ENCODE assay signal across 9 cellular contexts in genomic region chr12:74539765-74540526, GRCh38. TPM values are rescaled to one million over a fixed set of nuclear protein-coding genes. Genes with fewer than 3 reads are reported as not detected.
DNase-seq lines count a peak whose midpoint lies in the region; ATAC-seq and TF ChIP-seq lines count a peak whose summit lies in the region.
"Had no signal": no experiment of that assay in that cellular context is flagged by ENCODE, and none has a peak within 500 bp of the region (broad histone marks: within the 10 kb centered on the region; RNA-seq: fewer than 3 reads in every experiment).

No MANE protein-coding gene starts in this region.

- no peak for ATAC-seq in activated T-cell treated with anti-CD3 and anti-CD28 coated beads, Interleukin-2, amount 50 U/mL, for 4 hours
- no peak for ATAC-seq in activated CD8-positive, alpha-beta T cell treated with anti-CD3 and anti-CD28 coated beads for 36 hours
- no peak for ATAC-seq in thoracic aorta (ENCODE audit: insufficient number of reproducible peaks, low FRiP score, low read depth)

- no peaks in the 10 kb centered on the region for H3K9me3 Mint-ChIP-seq in activated T-cell treated with anti-CD3 and anti-CD28 coated beads, Interleukin-2, amount 50 U/mL, for 4 hours
- H3K9me3 Mint-ChIP-seq in activated CD8-positive, alpha-beta T cell treated with anti-CD3 and anti-CD28 coated beads for 36 hours, result no peaks in the 10 kb centered on the region

- H3K4me3 Mint-ChIP-seq in activated T-cell treated with anti-CD3 and anti-CD28 coated beads, Interleukin-2, amount 50 U/mL, for 4 hours, result peak overlapping the region; percentile 91
- H3K4me3 Mint-ChIP-seq in activated CD8-positive, alpha-beta T cell treated with anti-CD3 and anti-CD28 coated beads for 36 hours, result peak overlapping the region; percentile 93

- H3K36me3 ChIP-seq in thoracic aorta, result no peaks in the 10 kb centered on the region

- H3K27ac Mint-ChIP-seq in activated CD8-positive, alpha-beta T cell treated with anti-CD3 and anti-CD28 coated beads for 36 hours, result peak overlapping the region; percentile 98

- H3K4me1 Mint-ChIP-seq in activated T-cell treated with anti-CD3 and anti-CD28 coated beads, Interleukin-2, amount 50 U/mL, for 4 hours (ENCODE audit: low read depth), result peaks cover 62% of the 10 kb centered on the region
- peaks cover 41% of the 10 kb centered on the region for H3K4me1 Mint-ChIP-seq in activated CD8-positive, alpha-beta T cell treated with anti-CD3 and anti-CD28 coated beads for 36 hours (ENCODE audit: low read depth)

- no peak overlapping the region for H3K27ac ChIP-seq in thoracic aorta

- H3K36me3 Mint-ChIP-seq in activated T-cell treated with anti-CD3 and anti-CD28 coated beads, Interleukin-2, amount 50 U/mL, for 4 hours (ENCODE audit: insufficient read depth), result peaks cover 42% of the 10 kb centered on the region
- H3K36me3 Mint-ChIP-seq in activated CD8-positive, alpha-beta T cell treated with anti-CD3 and anti-CD28 coated beads for 36 hours (ENCODE audit: low read depth), result peaks cover 58% of the 10 kb centered on the region

- no peaks in the 10 kb centered on the region for H3K27me3 Mint-ChIP-seq in activated T-cell treated with anti-CD3 and anti-CD28 coated beads, Interleukin-2, amount 50 U/mL, for 4 hours (ENCODE audit: low read depth)
- H3K27me3 Mint-ChIP-seq in activated CD8-positive, alpha-beta T cell treated with anti-CD3 and anti-CD28 coated beads for 36 hours, result no peaks in the 10 kb centered on the region

- H3K4me3 ChIP-seq in iPS-18c (ENCODE audit: insufficient read depth, low read depth, low read length) (peak overlapping the region; percentile 40; the same call in 1 of the 2 replicates), thoracic aorta (peak overlapping the region; percentile 90)

- peaks cover 26 to 33% of the 10 kb centered on the region in 2 donors for H3K4me1 ChIP-seq in thoracic aorta (ENCODE audit: control insufficient read depth in 1 of 2, low read depth in 2 of 2)

- H3K9me3 ChIP-seq in iPS-18c (ENCODE audit: control insufficient read depth, insufficient read depth, low read length), result no peaks in the 10 kb centered on the region
- H3K9me3 ChIP-seq in thoracic aorta, result no peaks in the 10 kb centered on the region

- no peak for DNase-seq in activated T-cell treated with anti-CD3 and anti-CD28 coated beads, Interleukin-2, amount 50 U/mL, for 4 hours
- DNase-seq in activated T-cell treated with anti-CD3 and anti-CD28 coated beads for 4 hours, result no peak
- DNase-seq in activated CD8-positive, alpha-beta T cell treated with anti-CD3 and anti-CD28 coated beads for 36 hours, result no peak
- DNase-seq in thoracic aorta (ENCODE audit: low spot score), result no peak
- no peak for DNase-seq in H4 (ENCODE audit: low spot score)
- DNase-seq in NCI-H1092 treated with DMSO at 0.1 percent for 48 hours (lab: John Stamatoyannopoulos, UW), result no peak
- no peak for DNase-seq in NCI-H510A treated with DMSO at 0.1 percent for 48 hours (lab: John Stamatoyannopoulos, UW)
- DNase-seq: SW 1271 had no signal

- no peaks in the 10 kb centered on the region for H3K27me3 ChIP-seq in thoracic aorta (replicated peaks; ENCODE audit: insufficient read depth)

- POLR2A ChIA-PET in activated CD8-positive, alpha-beta T cell treated with anti-CD3 and anti-CD28 coated beads for 36 hours (lab: Charles Lee), result interaction anchor here (0.7 kb wide), 1 partner anchor 350 kb away, joined by 3 read pairs; no protein-coding TSS in a partner anchor

- CTCF ChIA-PET in activated CD8-positive, alpha-beta T cell treated with anti-CD3 and anti-CD28 coated beads for 36 hours (lab: Charles Lee), result no interaction called here

- TF ChIP-seq CTCF in activated CD8-positive, alpha-beta T cell treated with anti-CD3 and anti-CD28 coated beads for 36 hours (IDR thresholded peaks at IDR 0.05), result no peak
- no peak for TF ChIP-seq CTCF in thoracic aorta (IDR thresholded peaks at IDR 0.05)

- intact Hi-C loops in activated CD8-positive, alpha-beta T cell treated with anti-CD3 and anti-CD28 coated beads for 36 hours (cut with micrococcal nuclease), result loop anchor here (2.0 kb wide), 1 partner anchor 15 kb away; no protein-coding TSS in a partner anchor

RNA-seq across cellular contexts. Expression of gene ATXN7L3B, which starts 2.3 kb away (rescaled TPM):
- 10 to 100 TPM; 20.0 to 21.0 (median 20.7) TPM for total RNA-seq in activated T-cell treated with anti-CD3 and anti-CD28 coated beads, Interleukin-2, amount 50 U/mL, for 4 hours
- 10 to 100 TPM; 18.9 to 20.2 TPM for total RNA-seq in activated CD8-positive, alpha-beta T cell treated with anti-CD3 and anti-CD28 coated beads for 36 hours
- total RNA-seq in thoracic aorta, result 10 to 100 TPM; 13.7 to 19.4 TPM
- 21.1 and 21.4 TPM in 2 replicates for total RNA-seq in H4 (2014; rRNA removed; shearing (Covaris generic))
